ENCODE assay signal across 4 cellular contexts in the genomic region with DNA sequence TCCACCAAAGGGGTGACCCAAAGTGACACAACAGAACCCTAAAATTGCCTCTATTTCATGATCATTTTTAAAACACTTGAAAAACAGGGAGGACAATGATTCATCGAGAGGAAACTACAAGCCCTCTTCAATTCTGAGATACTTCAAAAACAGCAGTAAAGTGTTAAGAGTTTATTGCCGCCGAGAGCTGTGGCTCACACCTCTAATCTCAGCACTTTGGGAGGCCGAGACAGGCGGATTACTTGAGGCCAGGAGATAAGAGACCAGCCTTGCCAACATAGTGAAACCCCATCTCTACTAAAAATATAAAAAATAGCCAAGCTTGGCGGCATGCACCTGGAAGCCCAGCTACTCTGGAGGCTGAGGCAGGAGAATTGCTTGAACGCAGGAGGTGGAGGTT.
"Had no signal": no experiment of that assay in that cellular context is flagged by ENCODE, and none has a peak within 500 bp of the region (broad histone marks: within the 10 kb centered on the region; RNA-seq: fewer than 3 reads in every experiment).

No MANE protein-coding gene starts in this region.

- H3K4me3 Mint-ChIP-seq: GM23338, H9 had no signal

- H3K4me3 ChIP-seq: GM23338 had no signal

- H3K4me2 ChIP-seq: GM23338 had no signal

- ATAC-seq: GM23338 had no signal

- DNase-seq: H9, HCEC 1CT, IMR-90 had no signal

- H3K27ac Mint-ChIP-seq: GM23338, H9 had no signal

- H3K9me3 Mint-ChIP-seq: GM23338, H9 had no signal

- H2AFZ ChIP-seq: GM23338 had no signal
